8 cellular contexts compared by ENCODE assay signal in the genomic region with DNA sequence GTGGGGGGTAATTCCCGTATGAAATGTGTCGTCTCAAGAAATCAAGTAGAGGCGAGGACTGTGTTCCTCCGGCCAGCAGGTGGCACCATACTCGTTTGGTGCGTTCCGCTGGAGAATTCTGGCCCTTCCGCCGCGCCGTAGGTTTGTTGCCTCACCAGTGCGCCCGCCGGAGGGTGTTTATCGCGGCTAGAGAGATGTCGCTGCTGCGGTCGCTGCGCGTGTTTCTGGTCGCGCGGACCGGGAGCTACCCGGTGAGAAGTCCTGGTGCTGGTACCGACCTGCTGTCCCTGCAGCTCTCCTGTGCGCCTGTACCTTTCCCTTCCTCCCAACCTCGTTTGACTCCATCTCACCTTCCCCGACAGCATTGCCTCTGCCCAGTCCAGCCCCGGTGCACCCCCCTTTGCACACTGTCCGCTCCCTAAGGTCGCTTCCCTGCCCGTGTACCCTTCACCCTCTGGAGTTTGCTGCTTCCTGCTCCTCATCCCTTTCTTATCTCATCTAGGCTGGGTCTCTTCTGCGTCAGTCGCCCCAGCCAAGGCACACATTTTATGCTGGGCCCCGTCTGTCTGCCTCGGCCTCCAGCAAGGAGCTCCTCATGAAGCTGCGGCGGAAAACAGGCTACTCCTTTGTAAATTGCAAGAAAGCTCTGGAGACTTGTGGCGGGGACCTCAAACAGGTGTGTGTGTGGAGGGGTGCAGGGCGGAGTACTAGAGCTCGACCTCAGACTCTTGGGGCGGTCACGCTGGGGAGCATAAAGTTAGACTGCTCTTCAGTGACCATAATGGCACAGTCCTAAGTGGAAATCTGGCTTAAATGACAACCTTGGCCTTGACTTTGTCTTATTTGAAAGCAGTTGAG. TPM values are rescaled to one million over a fixed set of nuclear protein-coding genes. Genes with fewer than 3 reads are reported as not detected.
DNase-seq lines count a peak whose midpoint lies in the region; ATAC-seq, FAIRE-seq and TF ChIP-seq lines count a peak whose summit lies in the region.

TSFM (plus strand) TSS at position 180 of the 858 bp plus-strand sequence; CDS start at position 195, 15 bp downstream.

- H3K4me1 ChIP-seq in RWPE2 (ENCODE audit: insufficient read depth, poor library complexity, severe bottlenecking) (peaks cover 5% of the 10 kb centered on the region), stomach smooth muscle (ENCODE audit: control insufficient read depth, insufficient read depth, low read length) (peaks cover 4% of the 10 kb centered on the region)

- H3K9me3 Mint-ChIP-seq in neural crest cell, result no peaks in the 10 kb centered on the region

- peak within 1 kb of the TSS; percentile 99 for H3K27ac Mint-ChIP-seq in neural crest cell (ENCODE audit: unreplicated experiment)

- ATAC-seq in RWPE2 (ENCODE audit: low read depth), result peak; percentile 89

- H3K36me3 Mint-ChIP-seq in neural crest cell (ENCODE audit: low read depth), result peaks cover 7% of the 10 kb centered on the region

- in situ Hi-C loops in G401 (cut with HindIII; ENCODE audit: low sequenced_read_pairs), result no loop called here

- H3K9me3 ChIP-seq in RWPE2 (ENCODE audit: severe bottlenecking), result no peaks in the 10 kb centered on the region
- no peaks in the 10 kb centered on the region for H3K9me3 ChIP-seq in stomach smooth muscle (ENCODE audit: control insufficient read depth in 2 of 2, low read length in 2 of 2)

- no peak within 1 kb of the TSS for H3K27ac ChIP-seq in RWPE2 (ENCODE audit: poor library complexity, severe bottlenecking)
- H3K27ac ChIP-seq in stomach smooth muscle (ENCODE audit: low read length), result peak within 1 kb of the TSS; percentile 67

- peak; percentile 70; the same call in 1 of the 2 replicates for TF ChIP-seq POLR2A in H54 (IDR thresholded peaks at IDR 0.05; ENCODE audit: low read depth, low read length)

- H3K27me3 Mint-ChIP-seq in neural crest cell (ENCODE audit: low read depth), result no peaks in the 10 kb centered on the region

- peak; percentile 84 for FAIRE-seq in H54 (lab: Jason Lieb, UNC)

- DNase-seq in G401 (ENCODE audit: low spot score) (peak; percentile 94), H54 (ENCODE audit: insufficient read length, low spot score) (peak; percentile 65), LoVo (ENCODE audit: low spot score) (peak; percentile 99), RWPE2 (ENCODE audit: low spot score) (peak; percentile 95), fibroblast of the conjunctiva (ENCODE audit: low read depth) (peak; percentile 86), neural crest cell (ENCODE audit: low read depth, low spot score) (peak; percentile 99)
- peak; percentile 93 for DNase-seq in activated effector memory CD4-positive, alpha-beta T cell treated with Interleukin-2 at 50 U/mL for 16 hours

- H3K36me3 ChIP-seq in RWPE2 (ENCODE audit: low read depth) (peaks cover 41% of the 10 kb centered on the region), stomach smooth muscle (ENCODE audit: control insufficient read depth in 2 of 2, insufficient read depth in 2 of 2, low read length in 2 of 2) (peaks cover 11 to 18% of the 10 kb centered on the region in 2 donors)

- H3K27me3 ChIP-seq in RWPE2 (ENCODE audit: insufficient read depth, poor library complexity, severe bottlenecking) (no peaks in the 10 kb centered on the region), stomach smooth muscle (ENCODE audit: control insufficient read depth in 1 of 2, insufficient read depth in 2 of 2, low read length in 2 of 2) (no peaks in the 10 kb centered on the region)

- peaks cover 16% of the 10 kb centered on the region for H3K4me1 Mint-ChIP-seq in neural crest cell

- peak within 1 kb of the TSS; percentile 100 for H3K4me3 Mint-ChIP-seq in neural crest cell

- TF ChIP-seq CTCF in RWPE2 (IDR thresholded peaks at IDR 0.05; ENCODE audit: poor library complexity, severe bottlenecking) (peak; percentile 95), neural crest cell (conservative IDR thresholded peaks at IDR 0.05) (peak; percentile 96)

- H3K4me3 ChIP-seq in RWPE2 (ENCODE audit: severe bottlenecking) (peak within 1 kb of the TSS; percentile 64), stomach smooth muscle (ENCODE audit: low read length in 2 of 2) (peak within 1 kb of the TSS; percentile 93 to 100)

- peak within 1 kb of the TSS; percentile 82 to 96 for H3K9ac ChIP-seq in stomach smooth muscle (ENCODE audit: low read length in 2 of 2)

RNA-seq across cellular contexts. Expression of gene TSFM, which starts in this region (rescaled TPM):
- total RNA-seq in G401 (2014; rRNA removed; shearing (Covaris generic)), result 73.7 and 75.2 TPM in 2 replicates
- 31.7 and 32.3 TPM in 2 replicates for total RNA-seq in neural crest cell
